Comparison of ENCODE assay signal across 8 cellular contexts in the genomic region with DNA sequence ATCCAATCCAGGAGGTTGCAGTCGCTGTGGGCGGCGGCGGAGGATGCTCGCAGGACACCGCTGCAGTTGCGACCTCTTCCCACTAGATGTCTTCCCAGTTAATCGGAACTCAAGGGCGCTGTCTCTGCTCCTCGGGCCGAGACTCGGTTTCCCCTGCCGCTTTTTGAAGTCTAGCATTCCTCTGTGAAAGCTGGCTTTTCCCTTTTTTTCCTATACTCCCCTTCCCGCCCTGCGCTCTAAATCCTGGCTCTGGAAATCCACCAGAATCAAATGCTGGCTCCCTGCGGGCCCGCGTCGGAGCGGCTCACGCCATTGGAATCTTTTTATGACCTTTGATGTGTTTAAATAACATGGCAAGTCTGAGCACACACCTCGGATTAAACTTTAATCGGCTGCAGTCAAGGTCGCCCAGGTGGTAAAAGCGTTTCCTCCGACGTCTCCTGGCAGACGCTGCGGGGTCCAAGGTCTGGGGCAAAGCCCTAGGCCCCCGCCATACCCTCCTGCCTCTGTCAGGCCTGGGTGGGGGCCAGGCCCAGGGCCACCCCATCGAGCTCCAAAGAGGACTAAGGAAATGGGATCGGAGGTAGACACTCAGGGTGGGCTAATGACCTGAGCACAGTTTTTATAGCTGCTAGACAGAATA. TPM values are rescaled to one million over a fixed set of nuclear protein-coding genes. Genes with fewer than 3 reads are reported as not detected.
DNase-seq lines count a peak whose midpoint lies in the region; ATAC-seq and TF ChIP-seq lines count a peak whose summit lies in the region.

No MANE protein-coding gene starts in this region.

- peak overlapping the region; percentile 54 for H3K4me3 Mint-ChIP-seq in activated naive CD8-positive, alpha-beta T cell treated with anti-CD3 and anti-CD28 coated beads for 36 hours

- H3K4me1 Mint-ChIP-seq in activated naive CD8-positive, alpha-beta T cell treated with anti-CD3 and anti-CD28 coated beads for 36 hours = peaks cover 15% of the 10 kb centered on the region

- peak in 7 of 8 donors; percentile 51 to 75 (median 65) for ATAC-seq in heart right ventricle
- no peak for ATAC-seq in GM19395 (IDR thresholded peaks at IDR 0.05; ENCODE audit: unreplicated experiment)
- no peak for ATAC-seq in GM21619 (IDR thresholded peaks at IDR 0.05; ENCODE audit: unreplicated experiment)

- no peaks in the 10 kb centered on the region for H3K9me3 Mint-ChIP-seq in activated naive CD8-positive, alpha-beta T cell treated with anti-CD3 and anti-CD28 coated beads for 36 hours

- no peak overlapping the region for H3K27ac ChIP-seq in heart right ventricle

- peaks cover 3 to 27% (median 16%) of the 10 kb centered on the region in 9 donors for H3K4me1 ChIP-seq in heart right ventricle

- DNase-seq in NCI-H2196 (lab: John Stamatoyannopoulos, UW; ENCODE audit: unreplicated experiment) = peak; percentile 14
- DNase-seq in NCI-H2196 treated with DMSO at 0.1 percent for 48 hours (lab: John Stamatoyannopoulos, UW; ENCODE audit: unreplicated experiment) = no peak
- DNase-seq in NCI-H82 treated with DMSO at 0.1 percent for 48 hours (lab: John Stamatoyannopoulos, UW; ENCODE audit: unreplicated experiment) = peak; percentile 37
- no peak for DNase-seq in activated naive CD8-positive, alpha-beta T cell treated with anti-CD3 and anti-CD28 coated beads for 36 hours
- peak in 1 of 2 donors; percentile 44 for DNase-seq in heart right ventricle
- peak; percentile 81 for DNase-seq in retina

- no peaks in the 10 kb centered on the region for H3K36me3 ChIP-seq in heart right ventricle

- peak overlapping the region in 7 of 10 donors; percentile 14 to 37 (median 21) for H3K4me3 ChIP-seq in heart right ventricle

- H3K9me3 ChIP-seq in heart right ventricle = no peaks in the 10 kb centered on the region

- intact Hi-C loops in heart right ventricle (cut with DNase I) = loop anchor here in 6 of 10 donors (2.0 to 5.0 kb wide), 5 partner anchors 362 to 712 kb away; no protein-coding TSS in a partner anchor

- H3K27me3 Mint-ChIP-seq in activated naive CD8-positive, alpha-beta T cell treated with anti-CD3 and anti-CD28 coated beads for 36 hours = peaks cover 99% of the 10 kb centered on the region

- peak; percentile 54 to 79 (median 73) for TF ChIP-seq CTCF in heart right ventricle (IDR thresholded peaks at IDR 0.05)

- 10 to 12% methylated on average over 32 of the region's 32 CpGs for WGBS in heart right ventricle, 2 donors

- H3K27me3 ChIP-seq in heart right ventricle = peaks cover 23 to 100% (median 99%) of the 10 kb centered on the region in 7 donors

- no peak overlapping the region for H3K27ac Mint-ChIP-seq in activated naive CD8-positive, alpha-beta T cell treated with anti-CD3 and anti-CD28 coated beads for 36 hours

- peaks cover 3% of the 10 kb centered on the region for H3K36me3 Mint-ChIP-seq in activated naive CD8-positive, alpha-beta T cell treated with anti-CD3 and anti-CD28 coated beads for 36 hours

RNA-seq across cellular contexts. Expression of a gene that starts 10.7 kb away (rescaled TPM):
- not detected for total RNA-seq in activated naive CD8-positive, alpha-beta T cell treated with anti-CD3 and anti-CD28 coated beads for 36 hours
- not detected for total RNA-seq in heart right ventricle
- polyA plus RNA-seq in heart right ventricle = not detected

RNA-seq across cellular contexts. Expression of a gene that starts 25.5 kb away (rescaled TPM):
- total RNA-seq in activated naive CD8-positive, alpha-beta T cell treated with anti-CD3 and anti-CD28 coated beads for 36 hours = under 1 TPM in 1 of 2 experiments, not detected in 1; 0.10 TPM
- total RNA-seq in heart right ventricle = not detected
- not detected for polyA plus RNA-seq in heart right ventricle

RNA-seq across cellular contexts. Expression of a gene that starts 32.0 kb away (rescaled TPM):
- total RNA-seq in activated naive CD8-positive, alpha-beta T cell treated with anti-CD3 and anti-CD28 coated beads for 36 hours = not detected
- total RNA-seq in heart right ventricle = not detected
- not detected for polyA plus RNA-seq in heart right ventricle

RNA-seq across cellular contexts. Expression of a gene that starts 36.4 kb away (rescaled TPM):
- not detected for total RNA-seq in activated naive CD8-positive, alpha-beta T cell treated with anti-CD3 and anti-CD28 coated beads for 36 hours
- under 1 TPM in 1 of 10 donors, not detected in 9; 0.19 TPM for total RNA-seq in heart right ventricle
- polyA plus RNA-seq in heart right ventricle = under 1 TPM in 1 of 2 donors, not detected in 1; 0.03 TPM

RNA-seq across cellular contexts. Expression of a gene that starts 45.2 kb away (rescaled TPM):
- total RNA-seq in activated naive CD8-positive, alpha-beta T cell treated with anti-CD3 and anti-CD28 coated beads for 36 hours = not detected
- not detected for total RNA-seq in heart right ventricle
- not detected for polyA plus RNA-seq in heart right ventricle

Comparison
In these comparisons a context has a peak if more than half of its experiments do, and no peak if none do; other contexts are left out.
1. DNase-seq: peak in NCI-H2196 (single experiment), NCI-H82 treated with DMSO at 0.1 percent for 48 hours (single experiment) and retina (single experiment); none in NCI-H2196 treated with DMSO at 0.1 percent for 48 hours (single experiment) and activated naive CD8-positive, alpha-beta T cell treated with anti-CD3 and anti-CD28 coated beads for 36 hours (single experiment).
2. ATAC-seq: peak in heart right ventricle (7 of 8); none in GM19395 (single experiment) and GM21619 (single experiment).